ENCODE assay signal across 30 cellular contexts in genomic region chrX:124960454-124960853, GRCh38. TPM values are rescaled to one million over a fixed set of nuclear protein-coding genes. Genes with fewer than 3 reads are reported as not detected.
"Had no signal": no experiment of that assay in that cellular context is flagged by ENCODE, and none has a peak within 500 bp of the region (broad histone marks: within the 10 kb centered on the region; RNA-seq: fewer than 3 reads in every experiment).

No MANE protein-coding gene starts in this region.

- H3K4me1 Mint-ChIP-seq: endodermal cell, mesothelial cell of epicardium, naive B cell had no signal

- H3K36me3 ChIP-seq: esophagus squamous epithelium, gastrocnemius medialis, heart right ventricle, left lung, lower lobe of right lung had no signal

- H3K4me1 ChIP-seq: esophagus squamous epithelium, gastrocnemius medialis, heart right ventricle, left lung, lower lobe of right lung had no signal

- H3K9me3 ChIP-seq: esophagus squamous epithelium, gastrocnemius medialis, heart right ventricle, left lung, lower lobe of right lung, mucosa of descending colon had no signal

- H3K4me3 Mint-ChIP-seq: effector memory CD8-positive, alpha-beta T cell; endodermal cell; mesothelial cell of epicardium; naive B cell had no signal

- DNase-seq: dermis blood vessel endothelial cell; dorsolateral prefrontal cortex; effector CD8-positive, alpha-beta T cell; effector memory CD8-positive, alpha-beta T cell; endodermal cell; erythroblast; esophagus squamous epithelium; foreskin fibroblast; foreskin melanocyte; gastrocnemius medialis; glutamatergic neuron; head of caudate nucleus; heart right ventricle; hippocampal formation; left cardiac atrium; left lung; left ventricle myocardium superior; lower lobe of right lung; mesenchymal stem cell; mucosa of descending colon; naive B cell had no signal

- H3K27ac ChIP-seq: coronary artery, dorsolateral prefrontal cortex, epithelial cell of prostate, esophagus squamous epithelium, gastrocnemius medialis, heart right ventricle, left lung, lower lobe of right lung had no signal

- H3K9me3 Mint-ChIP-seq: effector memory CD8-positive, alpha-beta T cell; endodermal cell; mesothelial cell of epicardium had no signal

- H3K27ac Mint-ChIP-seq: effector memory CD8-positive, alpha-beta T cell; endodermal cell; mesothelial cell of epicardium; naive B cell had no signal

- H3K36me3 Mint-ChIP-seq: mesothelial cell of epicardium, naive B cell had no signal

- FAIRE-seq: endometrium, keratinocyte had no signal

- H3K27me3 Mint-ChIP-seq: naive B cell had no signal

- ATAC-seq: effector memory CD8-positive, alpha-beta T cell; esophagus mucosa; gastrocnemius medialis; heart right ventricle; left cardiac atrium; left lung; left ventricle myocardium superior; lower lobe of right lung; mucosa of descending colon had no signal

- H3K27me3 ChIP-seq: esophagus squamous epithelium, gastrocnemius medialis, heart right ventricle, left lung had no signal

- H3K4me3 ChIP-seq: coronary artery, dorsolateral prefrontal cortex, esophagus squamous epithelium, gastrocnemius medialis, heart right ventricle, left lung, lower lobe of right lung, mucosa of descending colon had no signal

RNA-seq across cellular contexts. Expression of gene TENM1, which starts 3.2 kb away (rescaled TPM):
- total RNA-seq: dermis blood vessel endothelial cell, glomerular endothelial cell, lung microvascular endothelial cell, myocyte had no signal
